8 cellular contexts compared by ENCODE assay signal in the genomic region with DNA sequence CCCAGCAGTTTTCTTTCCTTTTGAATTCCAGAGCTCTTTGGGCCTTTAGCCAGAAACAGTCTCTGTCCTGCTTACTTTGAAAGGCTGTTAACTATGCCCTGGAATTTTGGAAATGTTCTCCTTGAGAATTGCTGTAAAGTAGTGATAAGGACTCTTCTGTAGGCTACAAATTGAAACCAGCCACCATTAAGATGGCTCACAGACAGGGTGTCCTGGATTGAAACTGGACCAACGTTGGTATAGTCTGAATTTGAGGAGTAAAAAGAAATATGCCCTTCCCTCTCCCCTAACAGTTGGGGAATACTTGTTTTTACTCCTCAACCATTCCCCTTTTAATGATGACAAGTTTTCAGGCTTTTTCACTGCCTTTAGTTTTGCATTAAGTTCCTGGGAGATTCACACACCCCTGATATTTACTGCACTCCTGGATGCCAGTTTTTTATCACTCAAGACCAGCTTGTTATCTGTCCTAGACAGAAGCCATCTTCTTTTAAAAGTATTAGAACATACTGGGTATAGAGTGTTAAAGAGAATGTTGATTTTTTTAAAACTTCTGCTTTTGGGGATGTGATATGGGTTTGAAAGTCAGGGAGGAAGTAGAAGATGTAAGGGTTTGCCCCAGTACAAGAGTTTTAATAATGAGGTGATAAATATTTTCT. TPM values are rescaled to one million over a fixed set of nuclear protein-coding genes. Genes with fewer than 3 reads are reported as not detected.
DNase-seq lines count a peak whose midpoint lies in the region; ATAC-seq and TF ChIP-seq lines count a peak whose summit lies in the region.
"Had no signal": no experiment of that assay in that cellular context is flagged by ENCODE, and none has a peak within 500 bp of the region (broad histone marks: within the 10 kb centered on the region; RNA-seq: fewer than 3 reads in every experiment).

No MANE protein-coding gene starts in this region.

- no peaks in the 10 kb centered on the region for H3K27me3 ChIP-seq in colonic mucosa
- no peaks in the 10 kb centered on the region for H3K27me3 ChIP-seq in rectal smooth muscle tissue (ENCODE audit: control insufficient read depth, insufficient read depth, low read length)
- H3K27me3 ChIP-seq in MG63 = no peaks in the 10 kb centered on the region

- TF ChIP-seq CTCF in colonic mucosa (IDR thresholded peaks at IDR 0.05) = no peak

- no peaks in the 10 kb centered on the region for H3K9me3 ChIP-seq in colonic mucosa
- no peaks in the 10 kb centered on the region for H3K9me3 ChIP-seq in MG63

- intact Hi-C loops in colonic mucosa (cut with DNase I) = no loop called here

- H3K4me1 ChIP-seq in colonic mucosa = peaks cover 47% of the 10 kb centered on the region
- H3K4me1 ChIP-seq in rectal smooth muscle tissue (ENCODE audit: control insufficient read depth, insufficient read depth, low read length) = peaks cover 30% of the 10 kb centered on the region

- H3K36me3 ChIP-seq in colonic mucosa (no peaks in the 10 kb centered on the region), rectal smooth muscle tissue (ENCODE audit: control insufficient read depth, insufficient read depth, low read length) (no peaks in the 10 kb centered on the region), MG63 (peaks cover 9% of the 10 kb centered on the region)

- DNase-seq in EL (peak; percentile 72), NOMO-1 treated with DMSO at 0.1 percent for 48 hours (lab: John Stamatoyannopoulos, UW; ENCODE audit: unreplicated experiment) (peak; percentile 48), colonic mucosa (no peak), MG63 (no peak)
- DNase-seq: islet precursor cell had no signal

- H3K27ac ChIP-seq in colonic mucosa (peak overlapping the region; percentile 69), rectal smooth muscle tissue (ENCODE audit: low read depth, low read length) (peak overlapping the region; percentile 27)

- H3K9ac ChIP-seq in colonic mucosa (ENCODE audit: low read depth in 2 of 2, low read length in 2 of 2) (no peak overlapping the region), rectal smooth muscle tissue (ENCODE audit: low read length) (no peak overlapping the region)

- no peak for ATAC-seq in HG03196 (IDR thresholded peaks at IDR 0.05; ENCODE audit: unreplicated experiment)
- no peak for ATAC-seq in GM21529 (IDR thresholded peaks at IDR 0.05; ENCODE audit: unreplicated experiment)

- H3K4me3 ChIP-seq in colonic mucosa (no peak overlapping the region), rectal smooth muscle tissue (ENCODE audit: low read length) (no peak overlapping the region), MG63 (no peak overlapping the region)

RNA-seq across cellular contexts. Expression of a gene that starts 21.9 kb away (rescaled TPM):
- 10 to 100 TPM; 80.6 to 85.5 TPM for total RNA-seq in colonic mucosa
- 21.3 and 28.5 TPM in 2 replicates for total RNA-seq in MG63 (2014; rRNA removed; shearing (Covaris generic); ENCODE audit: low replicate concordance)

Comparison
In these comparisons a context has a peak if more than half of its experiments do, and no peak if none do; other contexts are left out.
1. DNase-seq: peak in EL (single experiment) and NOMO-1 treated with DMSO at 0.1 percent for 48 hours (single experiment); none in colonic mucosa (single experiment) and MG63 (single experiment).